ENCODE assay signal across 2 cellular contexts in genomic region chr7:3393862-3394261, GRCh38.
TF ChIP-seq lines count a peak whose summit lies in the region.

No MANE protein-coding gene starts in this region.

TF ChIP-seq in IMR-90, 13 proteins besides CTCF, POLR2A, EP300 and RAD21:
- no peak for TF ChIP-seq ELK1 (IDR thresholded peaks at IDR 0.05; ENCODE audit: borderline replicate concordance, low read depth, low read length)
- no peak for TF ChIP-seq RFX5 (IDR thresholded peaks at IDR 0.05; ENCODE audit: low read depth, low read length)
- no peak for TF ChIP-seq FOS (IDR thresholded peaks at IDR 0.05; ENCODE audit: low read depth, low read length)

TF ChIP-seq in endothelial cell of umbilical vein, 7 proteins besides CTCF, POLR2A, EP300 and RAD21:
- no peak for TF ChIP-seq GATA2 (IDR thresholded peaks at IDR 0.05; ENCODE audit: insufficient read depth, insufficient read length, low read depth, low read length)
- no peak for TF ChIP-seq MAX (IDR thresholded peaks at IDR 0.05; ENCODE audit: insufficient read depth, insufficient read length)
- TF ChIP-seq POLR2AphosphoS5 (IDR thresholded peaks at IDR 0.05; ENCODE audit: insufficient read depth, low read depth, low read length) = no peak
- TF ChIP-seq MYC (IDR thresholded peaks at IDR 0.05; ENCODE audit: low read depth, low read length) = no peak
- TF ChIP-seq FOS (IDR thresholded peaks at IDR 0.05; ENCODE audit: borderline replicate concordance, insufficient read depth, low read length) = no peak
- TF ChIP-seq EZH2 (IDR thresholded peaks at IDR 0.05; ENCODE audit: borderline replicate concordance, low read depth, low read length, severe bottlenecking) = no peak
- no peak for TF ChIP-seq JUN (IDR thresholded peaks at IDR 0.05; ENCODE audit: borderline replicate concordance, insufficient read depth, insufficient read length, low read depth)
